In the genomic region with DNA sequence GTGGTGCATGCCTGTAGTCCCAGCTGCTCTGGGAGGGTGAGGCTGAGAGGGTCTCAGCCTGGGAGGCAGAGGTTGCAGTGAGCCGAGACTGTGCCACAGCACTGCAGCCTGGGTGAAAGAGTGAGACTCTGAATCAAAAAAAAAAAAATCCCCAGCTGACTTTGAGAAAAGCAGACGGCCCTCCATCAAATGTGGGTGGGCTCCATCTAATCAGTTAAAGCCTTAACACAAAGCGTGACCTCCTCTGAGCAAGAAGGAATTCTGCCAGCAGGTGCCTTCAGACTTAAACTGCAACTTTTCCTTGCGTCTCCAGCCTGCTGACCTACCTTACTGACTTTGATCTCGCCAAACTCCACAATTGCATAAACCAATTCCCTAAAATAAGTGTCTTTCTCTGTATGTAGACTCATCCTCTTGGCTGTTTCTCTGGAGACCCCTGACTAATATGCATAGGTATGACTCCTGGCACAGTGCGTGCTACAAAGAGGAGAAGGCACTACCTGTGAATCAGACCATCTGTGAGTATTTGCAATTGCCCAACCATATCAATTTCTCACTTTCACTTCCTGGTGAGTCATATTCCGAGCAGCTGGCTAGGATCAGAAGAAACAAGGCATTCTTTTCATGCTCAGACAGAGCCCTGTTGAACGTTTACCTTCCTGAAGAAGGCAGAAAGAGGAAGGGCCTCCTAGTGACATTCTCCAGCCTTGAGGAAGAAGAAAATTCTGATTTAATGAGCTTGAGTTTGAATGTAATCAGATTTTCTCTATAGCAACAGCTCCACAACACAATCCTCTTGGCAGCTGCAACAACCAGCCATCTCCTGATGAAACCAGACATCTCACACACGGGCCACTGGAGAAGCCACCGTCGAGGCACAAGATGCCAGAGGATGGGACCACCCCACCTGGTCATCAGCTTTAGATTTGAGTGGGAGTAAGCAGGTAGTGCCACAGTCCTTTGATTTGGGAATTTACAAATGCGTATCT, we compare ENCODE assay signal across 1 cellular context.
TF ChIP-seq lines count a peak whose summit lies in the region.

No MANE protein-coding gene starts in this region.

TF ChIP-seq in HepG2, 621 proteins besides CTCF, POLR2A, EP300 and RAD21 (continued from another document and continues in another):
- TF ChIP-seq TGIF2 (CRISPR knock-in tag; IDR thresholded peaks at IDR 0.05) (peak; percentile 57; the same call in 1 of the 2 replicates), NFKBIZ (CRISPR knock-in tag; IDR thresholded peaks at IDR 0.05) (peak; percentile 68; the same call in 1 of the 2 replicates), ZBTB7A (CRISPR knock-in tag; IDR thresholded peaks at IDR 0.05) (no peak), EED (CRISPR knock-in tag; IDR thresholded peaks at IDR 0.05) (no peak), ZNF761 (CRISPR knock-in tag; conservative IDR thresholded peaks at IDR 0.05) (no peak), ZSCAN25 (CRISPR knock-in tag; IDR thresholded peaks at IDR 0.05) (no peak), ZSCAN29 (CRISPR knock-in tag; conservative IDR thresholded peaks at IDR 0.05) (no peak), ZNF383 (CRISPR knock-in tag; IDR thresholded peaks at IDR 0.05; ENCODE audit: borderline replicate concordance) (no peak), KMT2B (CRISPR knock-in tag; IDR thresholded peaks at IDR 0.05) (0 out of 2 replicates have a peak, but pooled peaks have one; percentile 31), KLF16 (CRISPR knock-in tag; IDR thresholded peaks at IDR 0.05) (0 out of 4 replicates have a peak, but pooled peaks of 1 of the 2 experiments have one; percentile 45), SMARCE1 (IDR thresholded peaks at IDR 0.05; ENCODE audit: borderline replicate concordance) (no peak), HNRNPL (IDR thresholded peaks at IDR 0.05; ENCODE audit: low read depth, low read length) (no peak), FIP1L1 (IDR thresholded peaks at IDR 0.05; ENCODE audit: borderline replicate concordance, insufficient read depth, low read depth, low read length) (no peak), SNAPC2 (CRISPR knock-in tag; IDR thresholded peaks at IDR 0.05) (no peak), SALL1 (CRISPR knock-in tag; IDR thresholded peaks at IDR 0.05) (peak; percentile 67; the same call in 1 of the 2 replicates), HOMEZ (CRISPR knock-in tag; IDR thresholded peaks at IDR 0.05; ENCODE audit: low read depth) (peak; percentile 80; the same call in 1 of the 2 replicates), NONO (IDR thresholded peaks at IDR 0.05) (no peak), NONO (CRISPR knock-in tag; conservative IDR thresholded peaks at IDR 0.05) (no peak), ZFP91 (CRISPR knock-in tag; IDR thresholded peaks at IDR 0.05; ENCODE audit: borderline replicate concordance) (no peak), HNRNPUL1 (IDR thresholded peaks at IDR 0.05; ENCODE audit: low read depth, low read length) (no peak), ZNF343 (CRISPR knock-in tag; IDR thresholded peaks at IDR 0.05) (no peak), ZKSCAN8 (CRISPR knock-in tag; IDR thresholded peaks at IDR 0.05; ENCODE audit: borderline replicate concordance) (peak; percentile 55; the same call in 1 of the 2 replicates), ZNF317 (CRISPR knock-in tag; IDR thresholded peaks at IDR 0.05) (0 out of 2 replicates have a peak, but pooled peaks have one; percentile 29), ZNF672 (CRISPR knock-in tag; IDR thresholded peaks at IDR 0.05) (no peak), ZNF3 (CRISPR knock-in tag; IDR thresholded peaks at IDR 0.05) (no peak), U2AF1 (optimal IDR thresholded peaks at IDR 0.05; ENCODE audit: low read depth, low read length) (no peak), ZNF724P (CRISPR knock-in tag; IDR thresholded peaks at IDR 0.05; ENCODE audit: borderline replicate concordance) (no peak), KAT8 (CRISPR knock-in tag; IDR thresholded peaks at IDR 0.05) (peak; percentile 58; the same call in 1 of the 2 replicates), SOX13 (IDR thresholded peaks at IDR 0.05) (no peak), SOX13 (CRISPR knock-in tag; conservative IDR thresholded peaks at IDR 0.05 in 1 of 2, IDR thresholded peaks at IDR 0.05 in 1 of 2) (peak in 1 of 2 experiments; percentile 67; a peak in 1 of 4 replicates), TAF1 (CRISPR knock-in tag; IDR thresholded peaks at IDR 0.05) (no peak), RBM39 (IDR thresholded peaks at IDR 0.05; ENCODE audit: low read depth, low read length, poor library complexity, severe bottlenecking) (no peak), ARID3A (IDR thresholded peaks at IDR 0.05; ENCODE audit: low read depth, low read length) (peak; percentile 96), ZNF678 (CRISPR knock-in tag; IDR thresholded peaks at IDR 0.05) (no peak), AGO1 (IDR thresholded peaks at IDR 0.05; ENCODE audit: low read depth, low read length, poor library complexity, severe bottlenecking) (no peak), ZNF10 (CRISPR knock-in tag; IDR thresholded peaks at IDR 0.05; ENCODE audit: borderline replicate concordance, low read depth) (no peak), POLR2AphosphoS2 (IDR thresholded peaks at IDR 0.05; ENCODE audit: low read depth, low read length) (no peak), GRHL1 (CRISPR knock-in tag; conservative IDR thresholded peaks at IDR 0.05) (no peak), ZNF138 (CRISPR knock-in tag; IDR thresholded peaks at IDR 0.05; ENCODE audit: low read depth) (no peak), ZNF12 (CRISPR knock-in tag; IDR thresholded peaks at IDR 0.05) (peak; percentile 97)
- TF ChIP-seq, protein P1, sequence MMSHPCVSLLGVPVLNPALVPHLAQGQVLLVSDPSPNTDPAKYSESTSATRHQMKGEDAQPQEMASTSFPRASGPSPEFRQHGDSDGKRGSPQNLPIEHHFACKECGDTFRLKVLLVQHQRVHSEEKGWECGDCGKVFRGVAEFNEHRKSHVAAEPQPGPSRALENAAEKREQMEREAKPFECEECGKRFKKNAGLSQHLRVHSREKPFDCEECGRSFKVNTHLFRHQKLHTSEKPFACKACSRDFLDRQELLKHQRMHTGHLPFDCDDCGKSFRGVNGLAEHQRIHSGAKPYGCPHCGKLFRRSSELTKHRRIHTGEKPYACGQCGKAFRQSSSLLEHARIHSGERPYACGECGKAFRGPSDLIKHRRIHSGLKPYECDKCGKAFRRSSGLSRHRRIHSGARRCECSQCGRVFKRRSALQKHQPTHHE (CRISPR knock-in tag; IDR thresholded peaks at IDR 0.05; ENCODE audit: borderline replicate concordance): no peak
- TF ChIP-seq, protein P2, sequence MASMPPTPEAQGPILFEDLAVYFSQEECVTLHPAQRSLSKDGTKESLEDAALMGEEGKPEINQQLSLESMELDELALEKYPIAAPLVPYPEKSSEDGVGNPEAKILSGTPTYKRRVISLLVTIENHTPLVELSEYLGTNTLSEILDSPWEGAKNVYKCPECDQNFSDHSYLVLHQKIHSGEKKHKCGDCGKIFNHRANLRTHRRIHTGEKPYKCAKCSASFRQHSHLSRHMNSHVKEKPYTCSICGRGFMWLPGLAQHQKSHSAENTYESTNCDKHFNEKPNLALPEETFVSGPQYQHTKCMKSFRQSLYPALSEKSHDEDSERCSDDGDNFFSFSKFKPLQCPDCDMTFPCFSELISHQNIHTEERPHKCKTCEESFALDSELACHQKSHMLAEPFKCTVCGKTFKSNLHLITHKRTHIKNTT (CRISPR knock-in tag; IDR thresholded peaks at IDR 0.05): no peak
- TF ChIP-seq, protein P3, sequence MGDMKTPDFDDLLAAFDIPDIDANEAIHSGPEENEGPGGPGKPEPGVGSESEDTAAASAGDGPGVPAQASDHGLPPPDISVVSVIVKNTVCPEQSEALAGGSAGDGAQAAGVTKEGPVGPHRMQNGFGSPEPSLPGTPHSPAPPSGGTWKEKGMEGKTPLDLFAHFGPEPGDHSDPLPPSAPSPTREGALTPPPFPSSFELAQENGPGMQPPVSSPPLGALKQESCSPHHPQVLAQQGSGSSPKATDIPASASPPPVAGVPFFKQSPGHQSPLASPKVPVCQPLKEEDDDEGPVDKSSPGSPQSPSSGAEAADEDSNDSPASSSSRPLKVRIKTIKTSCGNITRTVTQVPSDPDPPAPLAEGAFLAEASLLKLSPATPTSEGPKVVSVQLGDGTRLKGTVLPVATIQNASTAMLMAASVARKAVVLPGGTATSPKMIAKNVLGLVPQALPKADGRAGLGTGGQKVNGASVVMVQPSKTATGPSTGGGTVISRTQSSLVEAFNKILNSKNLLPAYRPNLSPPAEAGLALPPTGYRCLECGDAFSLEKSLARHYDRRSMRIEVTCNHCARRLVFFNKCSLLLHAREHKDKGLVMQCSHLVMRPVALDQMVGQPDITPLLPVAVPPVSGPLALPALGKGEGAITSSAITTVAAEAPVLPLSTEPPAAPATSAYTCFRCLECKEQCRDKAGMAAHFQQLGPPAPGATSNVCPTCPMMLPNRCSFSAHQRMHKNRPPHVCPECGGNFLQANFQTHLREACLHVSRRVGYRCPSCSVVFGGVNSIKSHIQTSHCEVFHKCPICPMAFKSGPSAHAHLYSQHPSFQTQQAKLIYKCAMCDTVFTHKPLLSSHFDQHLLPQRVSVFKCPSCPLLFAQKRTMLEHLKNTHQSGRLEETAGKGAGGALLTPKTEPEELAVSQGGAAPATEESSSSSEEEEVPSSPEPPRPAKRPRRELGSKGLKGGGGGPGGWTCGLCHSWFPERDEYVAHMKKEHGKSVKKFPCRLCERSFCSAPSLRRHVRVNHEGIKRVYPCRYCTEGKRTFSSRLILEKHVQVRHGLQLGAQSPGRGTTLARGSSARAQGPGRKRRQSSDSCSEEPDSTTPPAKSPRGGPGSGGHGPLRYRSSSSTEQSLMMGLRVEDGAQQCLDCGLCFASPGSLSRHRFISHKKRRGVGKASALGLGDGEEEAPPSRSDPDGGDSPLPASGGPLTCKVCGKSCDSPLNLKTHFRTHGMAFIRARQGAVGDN (CRISPR knock-in tag; IDR thresholded peaks at IDR 0.05): no peak
- TF ChIP-seq, protein P4, sequence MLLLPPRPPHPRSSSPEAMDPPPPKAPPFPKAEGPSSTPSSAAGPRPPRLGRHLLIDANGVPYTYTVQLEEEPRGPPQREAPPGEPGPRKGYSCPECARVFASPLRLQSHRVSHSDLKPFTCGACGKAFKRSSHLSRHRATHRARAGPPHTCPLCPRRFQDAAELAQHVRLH (CRISPR knock-in tag; IDR thresholded peaks at IDR 0.05; ENCODE audit: borderline replicate concordance, low read depth): no peak
- TF ChIP-seq, protein P5, sequence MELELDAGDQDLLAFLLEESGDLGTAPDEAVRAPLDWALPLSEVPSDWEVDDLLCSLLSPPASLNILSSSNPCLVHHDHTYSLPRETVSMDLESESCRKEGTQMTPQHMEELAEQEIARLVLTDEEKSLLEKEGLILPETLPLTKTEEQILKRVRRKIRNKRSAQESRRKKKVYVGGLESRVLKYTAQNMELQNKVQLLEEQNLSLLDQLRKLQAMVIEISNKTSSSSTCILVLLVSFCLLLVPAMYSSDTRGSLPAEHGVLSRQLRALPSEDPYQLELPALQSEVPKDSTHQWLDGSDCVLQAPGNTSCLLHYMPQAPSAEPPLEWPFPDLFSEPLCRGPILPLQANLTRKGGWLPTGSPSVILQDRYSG (CRISPR knock-in tag; IDR thresholded peaks at IDR 0.05): no peak
